8 cellular contexts compared by ENCODE assay signal in the genomic region with DNA sequence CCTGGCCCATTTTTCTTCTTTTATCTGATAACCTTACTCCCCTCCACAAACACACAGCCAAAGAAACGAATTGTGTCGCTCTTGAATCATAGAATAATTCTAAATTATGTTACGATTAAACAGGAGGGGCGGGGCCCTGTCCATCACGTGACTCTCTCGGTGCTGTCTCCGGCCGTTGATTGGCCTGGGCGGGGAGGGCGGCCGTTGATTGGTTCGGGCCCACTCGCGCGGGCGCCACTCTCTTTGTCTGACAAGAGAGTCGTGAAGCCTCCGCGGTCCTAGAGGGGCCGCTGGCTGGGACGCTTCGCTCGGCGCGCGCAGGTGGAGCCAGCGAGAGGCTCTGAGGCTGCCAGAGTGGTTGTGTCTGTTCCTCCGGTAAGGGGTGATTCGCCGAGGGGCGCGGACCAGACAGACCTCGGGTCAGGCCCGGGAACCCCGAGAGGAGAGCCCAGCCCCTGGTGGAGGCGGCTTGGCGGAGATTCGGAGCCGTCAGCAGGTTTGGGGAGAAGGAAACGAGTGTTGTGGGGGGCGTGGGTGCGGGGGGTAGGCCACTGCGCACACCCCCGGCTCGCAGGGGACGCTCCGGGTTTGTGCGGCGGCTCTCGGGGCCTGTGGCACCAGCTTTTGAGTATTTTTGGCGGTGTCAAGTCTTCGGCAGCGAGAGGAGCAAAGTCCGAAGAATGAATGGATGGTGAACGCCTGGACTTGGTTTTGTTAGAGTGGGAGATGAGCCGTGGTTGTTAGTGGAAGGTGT. TPM values are rescaled to one million over a fixed set of nuclear protein-coding genes. Genes with fewer than 3 reads are reported as not detected.
DNase-seq lines count a peak whose midpoint lies in the region; ATAC-seq, FAIRE-seq and TF ChIP-seq lines count a peak whose summit lies in the region.

ZNF789 (plus strand) TSS at position 330 of the 754 bp plus-strand sequence. CDS start 3,567 bp downstream, outside the sequence.

- peak within 1 kb of the TSS; percentile 78 to 86 for H3K4me2 ChIP-seq in H1 (ENCODE audit: insufficient read depth in 1 of 2, low read depth in 2 of 2, low read length in 2 of 2)
- H3K4me2 ChIP-seq in mesenchymal stem cell (ENCODE audit: low read length, poor library complexity, severe bottlenecking) = peak within 1 kb of the TSS; percentile 90

- ATAC-seq in GM21381 (IDR thresholded peaks at IDR 0.05; ENCODE audit: unreplicated experiment) = peak; percentile 96
- peak; percentile 99 for ATAC-seq in activated CD8-positive, alpha-beta memory T cell treated with anti-CD3 and anti-CD28 coated beads, Interleukin-2, amount 10 ng/mL, durations not matched to agents 7 days and 5 days

- peaks cover 6% of the 10 kb centered on the region for H3K27me3 Mint-ChIP-seq in activated CD8-positive, alpha-beta memory T cell treated with anti-CD3 and anti-CD28 coated beads, Interleukin-2, amount 10 ng/mL, durations not matched to agents 7 days and 5 days

- H3K27ac Mint-ChIP-seq in activated CD8-positive, alpha-beta memory T cell treated with anti-CD3 and anti-CD28 coated beads, Interleukin-2, amount 10 ng/mL, durations not matched to agents 7 days and 5 days = peak within 1 kb of the TSS; percentile 95

- no peak for TF ChIP-seq RAD21 in H1 (IDR thresholded peaks at IDR 0.05 in 1 of 2, conservative IDR thresholded peaks at IDR 0.05 in 1 of 2; ENCODE audit: low read depth in 2 of 2, low read length in 2 of 2)

- H3K18ac ChIP-seq in H1 (ENCODE audit: extremely low read depth, low read length) (peak within 1 kb of the TSS; percentile 95), mesenchymal stem cell (ENCODE audit: low read depth in 1 of 2, low read length in 2 of 2) (peak within 1 kb of the TSS; percentile 70 to 79)

- TF ChIP-seq EP300 in H1 (IDR thresholded peaks at IDR 0.05; ENCODE audit: borderline replicate concordance in 1 of 2, low read depth in 2 of 2, low read length in 2 of 2) = no peak

- peaks cover 16% of the 10 kb centered on the region for H3K36me3 ChIP-seq in NT2/D1 (ENCODE audit: insufficient read depth, insufficient read length, low read length)
- H3K36me3 ChIP-seq in H1 (ENCODE audit: control insufficient read depth in 2 of 4, insufficient read depth in 4 of 4, low read length in 3 of 4) = peaks cover 0 to 3% (median under 1%) of the 10 kb centered on the region in 4 experiments; a peak in 3 of 8 replicates
- peaks cover 5% of the 10 kb centered on the region in 2 experiments for H3K36me3 ChIP-seq in mesenchymal stem cell (ENCODE audit: control insufficient read depth in 1 of 2, insufficient read depth in 2 of 2, low read depth in 1 of 2, low read length in 2 of 2)

- H4K5ac ChIP-seq in H1 (ENCODE audit: insufficient read length, low read depth, low read length) = peak within 1 kb of the TSS; percentile 90

- H3K79me1 ChIP-seq in H1 (ENCODE audit: low read depth, low read length) (peaks cover 6% of the 10 kb centered on the region; the same call in 1 of the 2 replicates), mesenchymal stem cell (replicated peaks; ENCODE audit: low read length, poor library complexity, severe bottlenecking) (peaks cover 6% of the 10 kb centered on the region)

- H2BK12ac ChIP-seq in H1 (ENCODE audit: low read depth, low read length) = 0 out of 2 replicates have a peak within 1 kb of the TSS, but pooled peaks have one; percentile 60
- no peak within 1 kb of the TSS for H2BK12ac ChIP-seq in mesenchymal stem cell (ENCODE audit: low read length in 2 of 2)

- no peak within 1 kb of the TSS for H2BK20ac ChIP-seq in H1 (ENCODE audit: low read length)

- H2AFZ ChIP-seq in H1 (ENCODE audit: low read length) (peak within 1 kb of the TSS; percentile 70; the same call in 1 of the 2 replicates), mesenchymal stem cell (ENCODE audit: low read depth, low read length) (peak within 1 kb of the TSS; percentile 100)

- DNase-seq in COR-L47 (lab: John Stamatoyannopoulos, UW) (peak; percentile 98), HUDEP-2 (lab: John Stamatoyannopoulos, UW; ENCODE audit: unreplicated experiment in 76 of 76) (peak; percentile 29 to 98 (median 95)), NT2/D1 (ENCODE audit: low read depth, low spot score) (peak; percentile 96), H1 (ENCODE audit: low read depth in 1 of 2, low spot score in 2 of 2) (peak; percentile 84 to 97), mesenchymal stem cell (peak; percentile 96)
- DNase-seq in activated CD8-positive, alpha-beta memory T cell treated with anti-CD3 and anti-CD28 coated beads, Interleukin-2, amount 10 ng/mL, durations not matched to agents 7 days and 5 days = peak; percentile 99
- peak; percentile 96 for DNase-seq in stimulated activated CD8-positive, alpha-beta memory T cell treated with anti-CD3 and anti-CD28 coated beads, Interleukin-12 subunit alpha, Interleukin-12 subunit beta, amount 100 ng/mL, for 4 hours (ENCODE audit: low read depth)

- TF ChIP-seq POLR2A in H1 (IDR thresholded peaks at IDR 0.05; ENCODE audit: control extremely low read depth in 1 of 2, low read depth in 2 of 2, low read length in 2 of 2) = peak; percentile 4 to 81; a peak in 2 of 3 replicates

- H3K9me3 ChIP-seq in NT2/D1 (ENCODE audit: insufficient read depth, low read length) = no peaks in the 10 kb centered on the region
- H3K9me3 ChIP-seq in H1 (ENCODE audit: insufficient read depth in 2 of 2, low read depth in 1 of 2, low read length in 1 of 2) = no peaks in the 10 kb centered on the region
- H3K9me3 ChIP-seq in mesenchymal stem cell (ENCODE audit: control insufficient read depth, low read length) = no peaks in the 10 kb centered on the region

- no peak for TF ChIP-seq CTCF in H1 (IDR thresholded peaks at IDR 0.05; ENCODE audit: control extremely low read depth in 1 of 3, insufficient read depth in 1 of 3, low read depth in 1 of 3, low read length in 3 of 3)

- H3K14ac ChIP-seq in H1 (ENCODE audit: insufficient read length) (no peak within 1 kb of the TSS), mesenchymal stem cell (ENCODE audit: low read length in 2 of 2) (no peak within 1 kb of the TSS)

- H3K23ac ChIP-seq in H1 (ENCODE audit: insufficient read length) (no peak within 1 kb of the TSS), mesenchymal stem cell (ENCODE audit: low read length in 2 of 2) (peak within 1 kb of the TSS in 1 of 2 experiments; percentile 70)

- no peak for FAIRE-seq in H1 (lab: Jason Lieb, UNC)

- H3K79me2 ChIP-seq in H1 (ENCODE audit: control insufficient read depth in 1 of 2, insufficient read depth in 2 of 2, low read length in 2 of 2) = peaks cover 16 to 41% of the 10 kb centered on the region in 2 experiments

- peaks cover 7% of the 10 kb centered on the region for H3K23me2 ChIP-seq in H1 (ENCODE audit: low read depth, low read length)

- H2BK120ac ChIP-seq in H1 (replicated peaks; ENCODE audit: low read depth, low read length) = no peak within 1 kb of the TSS
- peak within 1 kb of the TSS; percentile 73 for H2BK120ac ChIP-seq in mesenchymal stem cell (ENCODE audit: low read depth, low read length)

- H3K56ac ChIP-seq in H1 (replicated peaks; ENCODE audit: insufficient read length, low read depth, low read length) = peak within 1 kb of the TSS; percentile 69

- H4K8ac ChIP-seq in H1 (ENCODE audit: extremely low read depth, insufficient read depth, low read length) = peak within 1 kb of the TSS; percentile 90
- peak within 1 kb of the TSS; percentile 28 for H4K8ac ChIP-seq in mesenchymal stem cell (ENCODE audit: low read length)

- WGBS in H1 (ENCODE audit: extremely low coverage in 1 of 2, insufficient coverage in 1 of 2, insufficient read length in 1 of 2, insufficient replicate concordance in 2 of 2, low coverage in 1 of 2, low lambda C conversion rate in 2 of 2, missing lambda C conversion rate in 1 of 2), 2 experiments = 2% methylated on average over 44 of the region's 56 CpGs; no CpG with 5 or more reads in 1 of the 2 experiments
- under 1% methylated on average over 54 of the region's 56 CpGs for WGBS in mesenchymal stem cell

- H3K9ac ChIP-seq in NT2/D1 (ENCODE audit: insufficient read length, low read depth) = peak within 1 kb of the TSS; percentile 87
- H3K9ac ChIP-seq in H1 (replicated peaks in 1 of 4; ENCODE audit: extremely low read depth in 1 of 4, low read depth in 3 of 4, low read length in 3 of 4) = peak within 1 kb of the TSS; percentile 81 to 92 (median 84)
- H3K9ac ChIP-seq in mesenchymal stem cell (ENCODE audit: low read length) = peak within 1 kb of the TSS; percentile 94

- no peaks in the 10 kb centered on the region for H3K27me3 ChIP-seq in NT2/D1 (ENCODE audit: insufficient read depth, insufficient read length)
- no peaks in the 10 kb centered on the region for H3K27me3 ChIP-seq in H1 (replicated peaks in 1 of 4; ENCODE audit: control insufficient read depth in 3 of 4, extremely low read depth in 1 of 4, insufficient read depth in 3 of 4, low read length in 3 of 4)
- no peaks in the 10 kb centered on the region for H3K27me3 ChIP-seq in mesenchymal stem cell (ENCODE audit: control insufficient read depth in 1 of 2, insufficient read depth in 1 of 2, low read length in 2 of 2)

- H3K4me1 Mint-ChIP-seq in activated CD8-positive, alpha-beta memory T cell treated with anti-CD3 and anti-CD28 coated beads, Interleukin-2, amount 10 ng/mL, durations not matched to agents 7 days and 5 days = peaks cover 45% of the 10 kb centered on the region

- H2BK15ac ChIP-seq in H1 (ENCODE audit: low read length) (no peak within 1 kb of the TSS), mesenchymal stem cell (ENCODE audit: low read depth, poor library complexity, severe bottlenecking) (peak within 1 kb of the TSS; percentile 69)

- H3K4me3 Mint-ChIP-seq in activated CD8-positive, alpha-beta memory T cell treated with anti-CD3 and anti-CD28 coated beads, Interleukin-2, amount 10 ng/mL, durations not matched to agents 7 days and 5 days = peak within 1 kb of the TSS; percentile 96

- H2AK5ac ChIP-seq in H1 (ENCODE audit: low read depth, low read length) (no peak within 1 kb of the TSS), mesenchymal stem cell (ENCODE audit: low read length, severe bottlenecking) (no peak within 1 kb of the TSS)

- H2BK5ac ChIP-seq in H1 (ENCODE audit: low read depth, low read length) (0 out of 2 replicates have a peak within 1 kb of the TSS, but pooled peaks have one; percentile 75), mesenchymal stem cell (ENCODE audit: low read depth, low read length, poor library complexity, severe bottlenecking) (no peak within 1 kb of the TSS)

- H3K9me3 Mint-ChIP-seq in activated CD8-positive, alpha-beta memory T cell treated with anti-CD3 and anti-CD28 coated beads, Interleukin-2, amount 10 ng/mL, durations not matched to agents 7 days and 5 days (ENCODE audit: low read depth) = no peaks in the 10 kb centered on the region

- H3K4me1 ChIP-seq in NT2/D1 (ENCODE audit: insufficient read depth, insufficient read length) (peaks cover 2% of the 10 kb centered on the region), H1 (replicated peaks in 1 of 4; ENCODE audit: control insufficient read depth in 3 of 4, insufficient read depth in 4 of 4, low read length in 3 of 4) (no peaks in the 10 kb centered on the region), mesenchymal stem cell (ENCODE audit: control insufficient read depth, insufficient read depth, low read depth, low read length) (peaks cover 3% of the 10 kb centered on the region)

- H3K4ac ChIP-seq in H1 (replicated peaks; ENCODE audit: insufficient read length, low read depth, low read length) (no peak within 1 kb of the TSS), mesenchymal stem cell (ENCODE audit: low read depth in 1 of 2, low read length in 2 of 2) (peak within 1 kb of the TSS in 1 of 2 experiments; percentile 76)

- CTCF ChIA-PET in activated CD8-positive, alpha-beta memory T cell treated with anti-CD3 and anti-CD28 coated beads, Interleukin-2, amount 10 ng/mL, durations not matched to agents 7 days and 5 days (lab: Charles Lee) = no interaction called here
- CTCF ChIA-PET in H1 (lab: Charles Lee; ENCODE audit: partially characterized antibody) = interaction anchor here (1.1 to 1.4 kb wide), 2 partner anchors 13 to 14 kb away, joined by 3 to 4 read pairs; no protein-coding TSS in a partner anchor

- H4K91ac ChIP-seq in H1 (replicated peaks; ENCODE audit: insufficient read length, low read length) = no peak within 1 kb of the TSS
- H4K91ac ChIP-seq in mesenchymal stem cell (ENCODE audit: low read length) = peak within 1 kb of the TSS; percentile 83

- peaks cover 18% of the 10 kb centered on the region for H3K36me3 Mint-ChIP-seq in activated CD8-positive, alpha-beta memory T cell treated with anti-CD3 and anti-CD28 coated beads, Interleukin-2, amount 10 ng/mL, durations not matched to agents 7 days and 5 days

- POLR2A ChIA-PET in H1 (lab: Charles Lee; ENCODE audit: partially characterized antibody) = interaction anchor here (0.6 to 2.8 kb wide), 16 partner anchors 7 to 471 kb away, joined by 3 to 10 read pairs (median 4); partner anchors contain the start of genes ATP5MF, BUD31, PDAP1 and ZKSCAN5

- H4K20me1 ChIP-seq in H1 (replicated peaks in 1 of 2; ENCODE audit: control insufficient read depth in 1 of 2, insufficient read depth in 2 of 2, low read length in 2 of 2) = peaks cover 0 to 2% of the 10 kb centered on the region in 2 experiments

- H3K4me3 ChIP-seq in NT2/D1 (ENCODE audit: insufficient read length, low read depth) (peak within 1 kb of the TSS; percentile 85), H1 (ENCODE audit: extremely low read depth in 1 of 4, insufficient read depth in 2 of 4, low read depth in 3 of 4, low read length in 4 of 4) (peak within 1 kb of the TSS; percentile 75 to 91 (median 90)), mesenchymal stem cell (ENCODE audit: insufficient read depth in 1 of 2, low read depth in 1 of 2, low read length in 2 of 2) (peak within 1 kb of the TSS; percentile 95 to 97)

- H3K27ac ChIP-seq in H1 (ENCODE audit: low read depth, low read length) (peak within 1 kb of the TSS; percentile 84), mesenchymal stem cell (ENCODE audit: low read length, poor library complexity, severe bottlenecking) (peak within 1 kb of the TSS; percentile 86)

RNA-seq across cellular contexts. Expression of gene ZNF789, which starts in this region (rescaled TPM):
- total RNA-seq in activated CD8-positive, alpha-beta memory T cell treated with anti-CD3 and anti-CD28 coated beads, Interleukin-2, amount 10 ng/mL, durations not matched to agents 7 days and 5 days = 10 to 100 TPM; 21.5 to 30.1 TPM
- 9.9 and 11.4 TPM in 2 replicates for total RNA-seq in H1 (2021; fragmentation: NEBNext Ultra II Directional; extraction: Animal tissue kit (Norgen Biotek cat#: 25700))
- polyA plus RNA-seq in H1 (2011; rRNA removed) = 9.4 and 12.5 TPM in 2 replicates
- polyA plus RNA-seq in H1 (2011; cell fraction: cytosol; rRNA removed) = 15.7 TPM
- 14.4 TPM for polyA plus RNA-seq in H1 (2011; cell fraction: nucleus; rRNA removed)
- 11.7 to 15.0 TPM (median 12.4 TPM) in 4 replicates for polyA plus RNA-seq in H1 (2012, experiment 1 of 2)
- 5.3 TPM for polyA plus RNA-seq in H1 (2012, experiment 2 of 2)
- polyA plus RNA-seq in H1 (2013, experiment 1 of 2) = 9.7 TPM
- 9.0 TPM for polyA plus RNA-seq in H1 (2013, experiment 2 of 2)
- 8.8 and 11.4 TPM in 2 replicates for polyA minus RNA-seq in H1 (2011; rRNA and poly(A)+ RNA removed)
- polyA minus RNA-seq in H1 (2011; cell fraction: cytosol; rRNA and poly(A)+ RNA removed) = 10.3 TPM
- 18.2 TPM for polyA minus RNA-seq in H1 (2011; cell fraction: nucleus; rRNA and poly(A)+ RNA removed)
- polyA plus RNA-seq in mesenchymal stem cell (2013, experiment 1 of 2) = 4.0 TPM
- polyA plus RNA-seq in mesenchymal stem cell (2013, experiment 2 of 2) = 3.7 TPM

Comparison
In these comparisons a context has a peak if more than half of its experiments do, and no peak if none do; other contexts are left out.
1. Peak in every context shown above with its lines: DNase-seq, ATAC-seq, H3K4me3 ChIP-seq and H3K27ac ChIP-seq.